Comparison of ENCODE assay signal across 8 cellular contexts in the genomic region with DNA sequence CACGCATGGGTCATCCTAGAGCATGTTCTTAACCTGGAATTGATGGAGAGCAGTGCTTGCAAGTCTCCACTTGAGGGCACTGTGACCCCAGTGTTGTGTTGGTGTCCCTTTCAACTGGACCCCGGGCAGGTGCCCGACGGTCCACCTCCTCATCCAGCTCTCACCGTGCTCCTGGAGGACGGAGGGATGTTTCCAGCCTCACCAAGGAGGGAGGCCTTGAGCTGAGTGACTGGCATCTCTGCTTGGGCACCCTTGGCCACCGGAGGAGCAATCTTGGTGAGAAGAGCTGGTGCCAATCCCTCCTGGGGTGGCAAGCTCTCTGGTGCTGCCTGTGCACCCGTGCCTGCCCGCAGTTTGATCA. TPM values are rescaled to one million over a fixed set of nuclear protein-coding genes. Genes with fewer than 3 reads are reported as not detected.
DNase-seq lines count a peak whose midpoint lies in the region; ATAC-seq and TF ChIP-seq lines count a peak whose summit lies in the region.
"Had no signal": no experiment of that assay in that cellular context is flagged by ENCODE, and none has a peak within 500 bp of the region (broad histone marks: within the 10 kb centered on the region; RNA-seq: fewer than 3 reads in every experiment).

No MANE protein-coding gene starts in this region.

- TF ChIP-seq CTCF in mammary epithelial cell (conservative IDR thresholded peaks at IDR 0.05 in 1 of 2, IDR thresholded peaks at IDR 0.05 in 1 of 2; ENCODE audit: extremely low read depth in 1 of 2, insufficient read depth in 1 of 2, low read depth in 1 of 2, low read length in 2 of 2) = peak; percentile 51 to 58
- TF ChIP-seq CTCF in nephron (IDR thresholded peaks at IDR 0.05; ENCODE audit: unreplicated experiment in 3 of 3) = peak; percentile 58 to 74 (median 60)

- H3K79me2 ChIP-seq in mammary epithelial cell (ENCODE audit: insufficient read depth, low read length) = no peaks in the 10 kb centered on the region

- H3K27me3 Mint-ChIP-seq in nephron (ENCODE audit: low read depth) = peaks cover 13% of the 10 kb centered on the region
- H3K27me3 Mint-ChIP-seq in T-helper 2 cell treated with Interferon-gamma antibody and Interleukin-4, amounts not matched to agents 5 μg/mL and 100 μg/mL, for 36 hours (ENCODE audit: low read depth) = peaks cover 8% of the 10 kb centered on the region

- H3K4me1 Mint-ChIP-seq in nephron = no peaks in the 10 kb centered on the region
- H3K4me1 Mint-ChIP-seq in T-helper 2 cell treated with Interferon-gamma antibody and Interleukin-4, amounts not matched to agents 5 μg/mL and 100 μg/mL, for 36 hours (ENCODE audit: low read depth) = no peaks in the 10 kb centered on the region

- no peaks in the 10 kb centered on the region for H3K9me3 ChIP-seq in mammary epithelial cell (replicated peaks; ENCODE audit: insufficient read depth, low read length)

- no peak overlapping the region for H3K4me2 ChIP-seq in mammary epithelial cell (ENCODE audit: insufficient read depth, low read depth, low read length)

- no peak overlapping the region for H3K4me3 Mint-ChIP-seq in nephron
- H3K4me3 Mint-ChIP-seq in T-helper 2 cell treated with Interferon-gamma antibody and Interleukin-4, amounts not matched to agents 5 μg/mL and 100 μg/mL, for 36 hours = no peak overlapping the region

- H4K20me1 ChIP-seq in mammary epithelial cell (ENCODE audit: insufficient read depth, low read length) = no peaks in the 10 kb centered on the region

- peak; percentile 3 for DNase-seq in G401 (ENCODE audit: low spot score)
- DNase-seq in mammary epithelial cell = peak; percentile 8
- DNase-seq in T-helper 2 cell treated with Interferon-gamma antibody and Interleukin-4, amounts not matched to agents 5 μg/mL and 100 μg/mL, for 36 hours (ENCODE audit: low spot score) = no peak
- no peak for DNase-seq in hepatic stellate cell (ENCODE audit: low spot score)
- DNase-seq: cerebellar nuclear complex had no signal

- peaks cover 2% of the 10 kb centered on the region for H3K4me1 ChIP-seq in mammary epithelial cell (ENCODE audit: insufficient read depth, low read length)

- intact Hi-C loops in mammary epithelial cell (cut with micrococcal nuclease) = no loop called here

- no TSS peak for BruUV-seq in mammary epithelial cell (replicated peaks; lab: Mats Ljungman, UMichigan)

- in situ Hi-C loops in G401 (cut with HindIII; ENCODE audit: low sequenced_read_pairs) (no loop called here), mammary epithelial cell (cut with MboI; ENCODE audit: low sequenced_read_pairs in 2 of 2) (no loop called here)

- TF ChIP-seq RAD21 in Ishikawa (IDR thresholded peaks at IDR 0.05; ENCODE audit: low read depth) = peak; percentile 65

- no peak overlapping the region for H2AFZ ChIP-seq in mammary epithelial cell (ENCODE audit: low read depth, low read length)

- ATAC-seq in GM21576 (IDR thresholded peaks at IDR 0.05; ENCODE audit: unreplicated experiment) = no peak

- no peaks in the 10 kb centered on the region for H3K36me3 Mint-ChIP-seq in nephron (ENCODE audit: low read depth)
- no peaks in the 10 kb centered on the region for H3K36me3 Mint-ChIP-seq in T-helper 2 cell treated with Interferon-gamma antibody and Interleukin-4, amounts not matched to agents 5 μg/mL and 100 μg/mL, for 36 hours (ENCODE audit: low read depth)

- CTCF ChIA-PET in mammary epithelial cell (lab: Charles Lee; ENCODE audit: low non-redundant PET) = no interaction called here

- peaks cover 10% of the 10 kb centered on the region for H3K9me3 Mint-ChIP-seq in nephron
- no peaks in the 10 kb centered on the region for H3K9me3 Mint-ChIP-seq in T-helper 2 cell treated with Interferon-gamma antibody and Interleukin-4, amounts not matched to agents 5 μg/mL and 100 μg/mL, for 36 hours

- no peaks in the 10 kb centered on the region for H3K27me3 ChIP-seq in mammary epithelial cell (ENCODE audit: insufficient read depth, low read length)

- H3K4me3 ChIP-seq in mammary epithelial cell (replicated peaks in 1 of 3; ENCODE audit: insufficient read depth in 1 of 3, low read depth in 2 of 3, low read length in 3 of 3) = no peak overlapping the region

- H3K9ac ChIP-seq in mammary epithelial cell (ENCODE audit: insufficient read depth, low read length) = no peak overlapping the region

- no peak overlapping the region for H3K27ac ChIP-seq in mammary epithelial cell (ENCODE audit: insufficient read depth, low read depth, low read length)

- TF ChIP-seq EP300 in Ishikawa (IDR thresholded peaks at IDR 0.05; ENCODE audit: borderline replicate concordance) = no peak

- dilution Hi-C loops in mammary epithelial cell (cut with HindIII; ENCODE audit: low sequenced_read_pairs) = loop anchor here (5.0 kb wide), 1 partner anchor 42 kb away; no protein-coding TSS in a partner anchor

- no peaks in the 10 kb centered on the region for H3K36me3 ChIP-seq in mammary epithelial cell (ENCODE audit: insufficient read depth, low read length)

- H3K27ac Mint-ChIP-seq in nephron = no peak overlapping the region
- no peak overlapping the region for H3K27ac Mint-ChIP-seq in T-helper 2 cell treated with Interferon-gamma antibody and Interleukin-4, amounts not matched to agents 5 μg/mL and 100 μg/mL, for 36 hours

- 54% methylated on average over 6 of the region's 9 CpGs for WGBS in mammary epithelial cell (ENCODE audit: low coverage, missing lambda C conversion rate)

TF ChIP-seq in Ishikawa, 13 proteins besides CTCF, POLR2A, EP300 and RAD21:
- TF ChIP-seq, protein P1, sequence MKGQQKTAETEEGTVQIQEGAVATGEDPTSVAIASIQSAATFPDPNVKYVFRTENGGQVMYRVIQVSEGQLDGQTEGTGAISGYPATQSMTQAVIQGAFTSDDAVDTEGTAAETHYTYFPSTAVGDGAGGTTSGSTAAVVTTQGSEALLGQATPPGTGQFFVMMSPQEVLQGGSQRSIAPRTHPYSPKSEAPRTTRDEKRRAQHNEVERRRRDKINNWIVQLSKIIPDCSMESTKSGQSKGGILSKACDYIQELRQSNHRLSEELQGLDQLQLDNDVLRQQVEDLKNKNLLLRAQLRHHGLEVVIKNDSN (IDR thresholded peaks at IDR 0.05) = no peak
- no peak for TF ChIP-seq NFIC (IDR thresholded peaks at IDR 0.05)
- no peak for TF ChIP-seq CREB1 (IDR thresholded peaks at IDR 0.05; ENCODE audit: low read depth)
- TF ChIP-seq TCF12 (IDR thresholded peaks at IDR 0.05; ENCODE audit: low read depth) = no peak
- no peak for TF ChIP-seq TEAD4 (IDR thresholded peaks at IDR 0.05)
- TF ChIP-seq YY1 (IDR thresholded peaks at IDR 0.05; ENCODE audit: low read depth) = no peak
- no peak for TF ChIP-seq CEBPB (IDR thresholded peaks at IDR 0.05)
- TF ChIP-seq ZBTB7A (IDR thresholded peaks at IDR 0.05; ENCODE audit: low read depth) = no peak
- TF ChIP-seq EGR1 (IDR thresholded peaks at IDR 0.05) = no peak
- TF ChIP-seq FOXM1 (IDR thresholded peaks at IDR 0.05; ENCODE audit: borderline replicate concordance, low read depth) = no peak
- TF ChIP-seq, protein P2, sequence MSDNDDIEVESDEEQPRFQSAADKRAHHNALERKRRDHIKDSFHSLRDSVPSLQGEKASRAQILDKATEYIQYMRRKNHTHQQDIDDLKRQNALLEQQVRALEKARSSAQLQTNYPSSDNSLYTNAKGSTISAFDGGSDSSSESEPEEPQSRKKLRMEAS (IDR thresholded peaks at IDR 0.05) = no peak
- TF ChIP-seq, protein P3, sequence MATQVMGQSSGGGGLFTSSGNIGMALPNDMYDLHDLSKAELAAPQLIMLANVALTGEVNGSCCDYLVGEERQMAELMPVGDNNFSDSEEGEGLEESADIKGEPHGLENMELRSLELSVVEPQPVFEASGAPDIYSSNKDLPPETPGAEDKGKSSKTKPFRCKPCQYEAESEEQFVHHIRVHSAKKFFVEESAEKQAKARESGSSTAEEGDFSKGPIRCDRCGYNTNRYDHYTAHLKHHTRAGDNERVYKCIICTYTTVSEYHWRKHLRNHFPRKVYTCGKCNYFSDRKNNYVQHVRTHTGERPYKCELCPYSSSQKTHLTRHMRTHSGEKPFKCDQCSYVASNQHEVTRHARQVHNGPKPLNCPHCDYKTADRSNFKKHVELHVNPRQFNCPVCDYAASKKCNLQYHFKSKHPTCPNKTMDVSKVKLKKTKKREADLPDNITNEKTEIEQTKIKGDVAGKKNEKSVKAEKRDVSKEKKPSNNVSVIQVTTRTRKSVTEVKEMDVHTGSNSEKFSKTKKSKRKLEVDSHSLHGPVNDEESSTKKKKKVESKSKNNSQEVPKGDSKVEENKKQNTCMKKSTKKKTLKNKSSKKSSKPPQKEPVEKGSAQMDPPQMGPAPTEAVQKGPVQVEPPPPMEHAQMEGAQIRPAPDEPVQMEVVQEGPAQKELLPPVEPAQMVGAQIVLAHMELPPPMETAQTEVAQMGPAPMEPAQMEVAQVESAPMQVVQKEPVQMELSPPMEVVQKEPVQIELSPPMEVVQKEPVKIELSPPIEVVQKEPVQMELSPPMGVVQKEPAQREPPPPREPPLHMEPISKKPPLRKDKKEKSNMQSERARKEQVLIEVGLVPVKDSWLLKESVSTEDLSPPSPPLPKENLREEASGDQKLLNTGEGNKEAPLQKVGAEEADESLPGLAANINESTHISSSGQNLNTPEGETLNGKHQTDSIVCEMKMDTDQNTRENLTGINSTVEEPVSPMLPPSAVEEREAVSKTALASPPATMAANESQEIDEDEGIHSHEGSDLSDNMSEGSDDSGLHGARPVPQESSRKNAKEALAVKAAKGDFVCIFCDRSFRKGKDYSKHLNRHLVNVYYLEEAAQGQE (IDR thresholded peaks at IDR 0.05; ENCODE audit: low read depth) = no peak
- no peak for TF ChIP-seq TAF1 (IDR thresholded peaks at IDR 0.05; ENCODE audit: low read depth)
TF ChIP-seq in Ishikawa: peak in this region for 0.

RNA-seq across cellular contexts. Expression of gene ASB18, which starts 45.4 kb away (rescaled TPM):
- total RNA-seq in G401 (2014; rRNA removed; shearing (Covaris generic)) = not detected in 2 replicates
- total RNA-seq in mammary epithelial cell = not detected
- polyA plus RNA-seq in mammary epithelial cell = not detected
- not detected for polyA minus RNA-seq in mammary epithelial cell

Comparison
In these comparisons a context has a peak if more than half of its experiments do, and no peak if none do; other contexts are left out.
1. DNase-seq: peak in G401 (single experiment) and mammary epithelial cell (single experiment); none in T-helper 2 cell treated with Interferon-gamma antibody and Interleukin-4, amounts not matched to agents 5 μg/mL and 100 μg/mL, for 36 hours (single experiment) and hepatic stellate cell (single experiment).